8 cellular contexts compared by ENCODE assay signal in the genomic region with DNA sequence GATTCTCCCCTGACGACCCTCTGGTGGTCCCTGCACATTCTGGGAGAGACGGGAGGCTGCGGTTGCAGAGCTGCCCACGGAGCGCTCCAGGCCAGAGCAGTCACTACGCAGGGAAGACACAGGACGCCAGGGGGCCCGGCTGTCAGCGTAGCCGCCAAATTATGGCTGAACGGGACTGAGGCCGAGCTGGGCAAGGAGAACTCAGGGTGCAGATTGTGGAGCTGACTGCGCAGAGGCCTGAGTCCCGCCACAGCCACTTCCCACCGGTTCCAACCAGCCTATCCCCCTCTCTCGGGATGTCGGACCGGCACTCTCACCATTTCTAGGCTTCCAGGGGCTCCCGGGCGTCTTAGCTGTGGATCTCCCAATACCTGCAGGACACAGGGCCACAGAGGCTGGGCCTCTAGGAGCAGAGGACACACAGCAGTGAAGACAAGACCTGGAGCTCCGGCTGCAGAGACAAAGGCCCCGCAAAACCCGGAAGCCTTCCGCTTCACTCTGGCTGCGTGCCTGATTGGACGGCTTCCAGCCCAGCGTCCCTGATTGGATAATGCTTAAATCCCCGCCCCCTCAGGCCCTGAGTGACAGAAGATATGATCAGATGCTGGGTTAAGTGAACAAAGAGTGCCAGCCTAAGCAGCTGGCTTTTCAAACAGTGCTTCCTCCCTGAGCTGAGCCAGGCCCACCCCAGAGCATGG. TPM values are rescaled to one million over a fixed set of nuclear protein-coding genes. Genes with fewer than 3 reads are reported as not detected.
DNase-seq lines count a peak whose midpoint lies in the region; ATAC-seq and TF ChIP-seq lines count a peak whose summit lies in the region.

Gene ZNF737 (minus strand): TSS at position 461 of the 698 bp plus-strand sequence. CDS start 141 bp downstream, at position 320.

- H3K27ac Mint-ChIP-seq in activated CD4-positive, alpha-beta memory T cell treated with anti-CD3 and anti-CD28 coated beads for 36 hours: peak within 1 kb of the TSS; percentile 93

- TF ChIP-seq CTCF in A673 (conservative IDR thresholded peaks at IDR 0.05; ENCODE audit: low read depth, low read length): no peak
- TF ChIP-seq CTCF in right lobe of liver (IDR thresholded peaks at IDR 0.05): peak; percentile 18 to 31 (median 25)

- peak; percentile 51 for TF ChIP-seq POLR2A in right lobe of liver (IDR thresholded peaks at IDR 0.05)

- POLR2A ChIA-PET in A673 (lab: Charles Lee; ENCODE audit: low non-redundant PET): no interaction called here
- POLR2A ChIA-PET in activated CD4-positive, alpha-beta memory T cell treated with anti-CD3 and anti-CD28 coated beads for 36 hours (lab: Charles Lee): interaction anchor here (0.6 to 1.9 kb wide), 10 partner anchors 94 to 940 kb away, joined by 3 to 20 read pairs (median 4); partner anchors contain the start of genes ZNF429, ZNF431, ZNF486 and ZNF626

- ATAC-seq in GM18520 (IDR thresholded peaks at IDR 0.05; ENCODE audit: unreplicated experiment) (peak; percentile 58), HG03064 (IDR thresholded peaks at IDR 0.05; ENCODE audit: low read depth, unreplicated experiment) (peak; percentile 77), right lobe of liver (peak; percentile 95 to 98 (median 96))

- H3K4me3 ChIP-seq in A673 (ENCODE audit: low read depth, low read length, poor library complexity, severe bottlenecking) (peak within 1 kb of the TSS; percentile 35), right lobe of liver (peak within 1 kb of the TSS; percentile 52 to 71 (median 61))

- CTCF ChIA-PET in A673 (lab: Charles Lee): no interaction called here
- CTCF ChIA-PET in activated CD4-positive, alpha-beta memory T cell treated with anti-CD3 and anti-CD28 coated beads for 36 hours (lab: Charles Lee): interaction anchor here (1.0 to 1.6 kb wide), 2 partner anchors 9 to 399 kb away, joined by 3 to 4 read pairs; partner anchors contain the start of gene ZNF486

- peaks cover 44% of the 10 kb centered on the region for H3K36me3 Mint-ChIP-seq in activated CD4-positive, alpha-beta memory T cell treated with anti-CD3 and anti-CD28 coated beads for 36 hours

- no peak within 1 kb of the TSS for H3K27ac ChIP-seq in A673 (ENCODE audit: low read depth, low read length, poor library complexity, severe bottlenecking)
- peak within 1 kb of the TSS; percentile 60 to 75 (median 65) for H3K27ac ChIP-seq in right lobe of liver

- no peaks in the 10 kb centered on the region for H3K4me1 ChIP-seq in A673 (ENCODE audit: insufficient read depth, low read length, poor library complexity, severe bottlenecking)
- H3K4me1 ChIP-seq in right lobe of liver: no peaks in the 10 kb centered on the region

- no peaks in the 10 kb centered on the region for H3K27me3 Mint-ChIP-seq in activated CD4-positive, alpha-beta memory T cell treated with anti-CD3 and anti-CD28 coated beads for 36 hours

- no peaks in the 10 kb centered on the region for H3K27me3 ChIP-seq in A673 (replicated peaks; ENCODE audit: insufficient read depth, low read depth, low read length, poor library complexity)
- H3K27me3 ChIP-seq in right lobe of liver: no peaks in the 10 kb centered on the region

- peaks cover 11% of the 10 kb centered on the region for H3K4me1 Mint-ChIP-seq in activated CD4-positive, alpha-beta memory T cell treated with anti-CD3 and anti-CD28 coated beads for 36 hours (ENCODE audit: low read depth)

- H3K9me3 ChIP-seq in A673 (ENCODE audit: low read depth, low read length, poor library complexity, severe bottlenecking) (peaks cover 5% of the 10 kb centered on the region), right lobe of liver (peaks cover 0 to 10% (median 0%) of the 10 kb centered on the region in 4 donors)

- 0% methylated on average over 10 of the region's 28 CpGs for WGBS in right lobe of liver (ENCODE audit: insufficient coverage, low coverage, low lambda C conversion rate, missing lambda C conversion rate)

- DNase-seq in A673 (ENCODE audit: low spot score): peak; percentile 70
- DNase-seq in NCI-H2196 (lab: John Stamatoyannopoulos, UW; ENCODE audit: unreplicated experiment): peak; percentile 97
- peak; percentile 95 for DNase-seq in activated CD4-positive, alpha-beta memory T cell treated with anti-CD3 and anti-CD28 coated beads for 36 hours
- peak; percentile 95 to 97 for DNase-seq in dermis microvascular lymphatic vessel endothelial cell (ENCODE audit: low read depth in 2 of 2)
- peak; percentile 91 to 93 (median 92) for DNase-seq in right lobe of liver
- peak; percentile 89 for DNase-seq in stimulated activated CD4-positive, alpha-beta T cell treated with anti-CD3 and anti-CD28 coated beads, Interleukin-4, amount 100 ng/mL, for 1 hour

- BruUV-seq in A673 (replicated peaks; lab: Mats Ljungman, UMichigan): TSS peak; percentile 48

- peaks cover 58% of the 10 kb centered on the region for H3K9me3 Mint-ChIP-seq in activated CD4-positive, alpha-beta memory T cell treated with anti-CD3 and anti-CD28 coated beads for 36 hours

- intact Hi-C loops in A673 (cut with micrococcal nuclease; ENCODE audit: unreplicated experiment) (no loop called here), right lobe of liver (cut with DNase I) (no loop called here)
- intact Hi-C loops in activated CD4-positive, alpha-beta memory T cell treated with anti-CD3 and anti-CD28 coated beads for 36 hours (cut with micrococcal nuclease): loop anchor here (1.0 to 5.0 kb wide), 5 partner anchors 97 to 517 kb away; partner anchors contain the start of genes ZNF626, ZNF66, ZNF714 and ZNF85

- peak within 1 kb of the TSS; percentile 94 for H3K4me3 Mint-ChIP-seq in activated CD4-positive, alpha-beta memory T cell treated with anti-CD3 and anti-CD28 coated beads for 36 hours

- H3K36me3 ChIP-seq in A673 (ENCODE audit: insufficient read depth, low read length, poor library complexity, severe bottlenecking) (no peaks in the 10 kb centered on the region), right lobe of liver (no peaks in the 10 kb centered on the region)

RNA-seq across cellular contexts. Expression of gene ZNF737, which starts in this region (rescaled TPM):
- total RNA-seq in A673 (2021): 2.0 and 2.7 TPM in 2 replicates
- total RNA-seq in activated CD4-positive, alpha-beta memory T cell treated with anti-CD3 and anti-CD28 coated beads for 36 hours: 1 to 10 TPM; 9.0 to 9.9 TPM
- total RNA-seq in dermis microvascular lymphatic vessel endothelial cell: 5.3 and 7.8 TPM in 2 replicates
- 1 to 10 TPM in 5 of 6 experiments, under 1 TPM in 1; 0.87 to 2.9 (median 2.2) TPM for total RNA-seq in right lobe of liver
